8 cellular contexts compared by ENCODE assay signal in genomic region chr6:30345852-30346251, GRCh38. TPM values are rescaled to one million over a fixed set of nuclear protein-coding genes. Genes with fewer than 3 reads are reported as not detected.
DNase-seq lines count a peak whose midpoint lies in the region; ATAC-seq and TF ChIP-seq lines count a peak whose summit lies in the region.

No MANE protein-coding gene starts in this region.

- peaks cover 6% of the 10 kb centered on the region for H3K36me3 ChIP-seq in ectodermal cell (ENCODE audit: control insufficient read depth, insufficient read depth, low read length)
- H3K36me3 ChIP-seq in neutrophil, result peaks cover 47% of the 10 kb centered on the region

- H3K27me3 ChIP-seq in ectodermal cell (ENCODE audit: control insufficient read depth, insufficient read depth, low read length, poor library complexity, severe bottlenecking), result no peaks in the 10 kb centered on the region
- peaks cover 11% of the 10 kb centered on the region for H3K27me3 ChIP-seq in neutrophil

- H3K27ac ChIP-seq in C4-2B (peak overlapping the region; percentile 77), ectodermal cell (ENCODE audit: insufficient read depth, low read depth, low read length, poor library complexity, severe bottlenecking) (no peak overlapping the region), neutrophil (peak overlapping the region; percentile 82)

- no peak for TF ChIP-seq CTCF in C4-2B (conservative IDR thresholded peaks at IDR 0.05)
- no peak for TF ChIP-seq CTCF in neutrophil (IDR thresholded peaks at IDR 0.05)
- TF ChIP-seq CTCF in GM10266 (IDR thresholded peaks at IDR 0.05; ENCODE audit: control insufficient read depth, insufficient read depth, low read depth, missing control alignments), result no peak

- H3K4me1 ChIP-seq in ectodermal cell (ENCODE audit: control insufficient read depth, insufficient read depth, low read length) (peaks cover 7% of the 10 kb centered on the region), neutrophil (ENCODE audit: control insufficient read depth in 1 of 2, insufficient read depth in 1 of 2, low read depth in 1 of 2, low read length in 1 of 2) (peaks cover 5 to 8% of the 10 kb centered on the region in 2 experiments)

- ATAC-seq in GM21423 (IDR thresholded peaks at IDR 0.05; ENCODE audit: unreplicated experiment), result no peak
- ATAC-seq in GM18511 (IDR thresholded peaks at IDR 0.05; ENCODE audit: unreplicated experiment), result no peak

- H3K9me3 ChIP-seq in ectodermal cell (ENCODE audit: control insufficient read depth, low read length) (no peaks in the 10 kb centered on the region), neutrophil (no peaks in the 10 kb centered on the region)

- 89 to 95% methylated on average over 2 of the region's 4 CpGs for WGBS in ectodermal cell, 2 experiments

- DNase-seq in NCI-H226, result peak; percentile 56
- no peak for DNase-seq in NCI-H1436 treated with DMSO at 0.1 percent for 48 hours (lab: John Stamatoyannopoulos, UW)
- no peak for DNase-seq in GM10266 (ENCODE audit: extremely low spot score)

- H3K4me3 ChIP-seq in ectodermal cell (ENCODE audit: insufficient read depth, low read depth, low read length) (peak overlapping the region; percentile 62), neutrophil (ENCODE audit: low read depth in 1 of 2, low read length in 1 of 2) (peak overlapping the region; percentile 74 to 83)

RNA-seq across cellular contexts. Expression of gene RPP21, which starts 0.9 kb away (rescaled TPM):
- polyA plus RNA-seq in ectodermal cell (2013, experiment 1 of 4), result 67.0 TPM
- polyA plus RNA-seq in ectodermal cell (2013, experiment 2 of 4), result 60.4 TPM
- 61.3 TPM for polyA plus RNA-seq in ectodermal cell (2013, experiment 3 of 4)
- polyA plus RNA-seq in ectodermal cell (2013, experiment 4 of 4), result 80.7 TPM

RNA-seq across cellular contexts. Expression of gene TRIM39, which starts 19.1 kb away (rescaled TPM):
- polyA plus RNA-seq in ectodermal cell (2013, experiment 1 of 4), result 21.2 TPM
- 18.4 TPM for polyA plus RNA-seq in ectodermal cell (2013, experiment 2 of 4)
- 13.5 TPM for polyA plus RNA-seq in ectodermal cell (2013, experiment 3 of 4)
- 16.7 TPM for polyA plus RNA-seq in ectodermal cell (2013, experiment 4 of 4)
